In genomic region chr12:124928095-124928911, GRCh38 we compare ENCODE assay signal across 8 cellular contexts. TPM values are rescaled to one million over a fixed set of nuclear protein-coding genes. Genes with fewer than 3 reads are reported as not detected.
DNase-seq lines count a peak whose midpoint lies in the region; ATAC-seq and TF ChIP-seq lines count a peak whose summit lies in the region.

No MANE protein-coding gene starts in this region.

- peaks cover 64% of the 10 kb centered on the region for H3K36me3 Mint-ChIP-seq in Calu3 (ENCODE audit: insufficient read depth, unreplicated experiment)

- peaks cover 16% of the 10 kb centered on the region for H3K27me3 Mint-ChIP-seq in Calu3 (ENCODE audit: unreplicated experiment)

- intact Hi-C loops in Calu3 (cut with micrococcal nuclease; ENCODE audit: unreplicated experiment) = loop anchor here (1.0 kb wide), 1 partner anchor 11 kb away; no protein-coding TSS in a partner anchor

- peak overlapping the region; percentile 92 for H3K4me3 ChIP-seq in Jurkat, Clone E6-1 (ENCODE audit: low read length)
- peak overlapping the region; percentile 69 for H3K4me3 ChIP-seq in astrocyte of the spinal cord (ENCODE audit: low read depth, low read length)

- peak; percentile 19 for ATAC-seq in GM21717 (IDR thresholded peaks at IDR 0.05; ENCODE audit: unreplicated experiment)

- peak; percentile 95 for DNase-seq in Calu3
- no peak for DNase-seq in Jurkat, Clone E6-1 (ENCODE audit: low read depth, low spot score)
- DNase-seq in astrocyte of the spinal cord (ENCODE audit: low read depth, low spot score) = peak; percentile 95
- DNase-seq in iris pigment epithelial cell (ENCODE audit: low read depth) = peak; percentile 98
- peak; percentile 43 for DNase-seq in stimulated activated CD4-positive, alpha-beta T cell treated with anti-CD3 and anti-CD28 coated beads, Interleukin-4, amount 100 ng/mL, for 24 hours
- DNase-seq in NCI-H524 (lab: John Stamatoyannopoulos, UW) = no peak
- no peak for DNase-seq in dedifferentiated amniotic fluid mesenchymal stem cell (ENCODE audit: extremely low spot score)

- CTCF ChIA-PET in Calu3 (lab: Charles Lee) = interaction anchor here (0.6 to 1.9 kb wide), 8 partner anchors 9 to 1211 kb away, joined by 5 to 13 read pairs (median 7); partner anchors contain the start of gene UBC

- peak overlapping the region; percentile 69 for H3K4me3 Mint-ChIP-seq in Calu3 (ENCODE audit: low read depth, unreplicated experiment)

- in situ Hi-C loops in astrocyte of the spinal cord (cut with HindIII; ENCODE audit: low sequenced_read_pairs) = no loop called here

- H3K4me1 Mint-ChIP-seq in Calu3 (ENCODE audit: low read depth, unreplicated experiment) = peaks cover 37% of the 10 kb centered on the region

- peak overlapping the region; percentile 100 for H3K27ac Mint-ChIP-seq in Calu3 (ENCODE audit: unreplicated experiment)

- TF ChIP-seq CTCF in Calu3 (IDR thresholded peaks at IDR 0.05; ENCODE audit: unreplicated experiment) (no peak), astrocyte of the spinal cord (IDR thresholded peaks at IDR 0.05; ENCODE audit: low read depth, low read length) (no peak)

- BruUV-seq in Calu3 (replicated peaks; lab: Mats Ljungman, UMichigan) = TSS peak; percentile 57

- no peaks in the 10 kb centered on the region for H3K9me3 Mint-ChIP-seq in Calu3 (ENCODE audit: low read depth, unreplicated experiment)

RNA-seq across cellular contexts. Expression of gene UBC, which starts 13.9 kb away (rescaled TPM):
- total RNA-seq in Calu3 (2022) = 1,247 and 1,434 TPM in 2 replicates
- polyA plus RNA-seq in Jurkat, Clone E6-1 (2012; ENCODE audit: insufficient read depth, insufficient read length) = 1,177 TPM

Comparison
In these comparisons a context has a peak if more than half of its experiments do, and no peak if none do; other contexts are left out.
1. DNase-seq: peak in Calu3 (single experiment), astrocyte of the spinal cord (single experiment), iris pigment epithelial cell (single experiment) and stimulated activated CD4-positive, alpha-beta T cell treated with anti-CD3 and anti-CD28 coated beads, Interleukin-4, amount 100 ng/mL, for 24 hours (single experiment); none in Jurkat, Clone E6-1 (single experiment), NCI-H524 (0 of 2) and dedifferentiated amniotic fluid mesenchymal stem cell (single experiment).